Comparison of ENCODE assay signal across 23 cellular contexts in the genomic region with DNA sequence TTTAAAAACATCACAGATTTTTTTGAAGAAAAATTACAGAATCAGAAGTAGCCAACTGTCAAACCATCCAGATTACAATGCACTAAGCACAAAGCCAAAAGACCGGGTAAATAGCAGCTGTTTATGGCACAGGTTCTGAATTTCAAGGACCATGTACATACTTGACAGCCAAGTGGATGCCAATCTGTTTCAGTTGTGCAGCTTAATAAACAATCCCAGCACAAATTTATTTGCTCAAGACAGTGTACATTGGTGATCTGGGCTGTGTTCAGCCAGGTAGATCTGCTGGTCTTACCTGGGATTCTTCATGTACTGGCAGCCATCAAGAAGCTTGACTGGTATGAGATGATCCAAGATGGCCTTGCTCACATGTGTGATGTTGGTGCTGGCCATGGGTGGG.
"Had no signal": no experiment of that assay in that cellular context is flagged by ENCODE, and none has a peak within 500 bp of the region (broad histone marks: within the 10 kb centered on the region; RNA-seq: fewer than 3 reads in every experiment).

No MANE protein-coding gene starts in this region.

- H3K36me3 ChIP-seq: brain microvascular endothelial cell, colonic mucosa, neutrophil, sigmoid colon had no signal

- H3K4me1 Mint-ChIP-seq: activated CD4-positive, alpha-beta T cell treated with anti-CD3 and anti-CD28 coated beads, Interleukin-2, amount 10 ng/mL, durations not matched to agents 24 days and 14 days; central memory CD8-positive, alpha-beta T cell; endodermal cell; stimulated activated memory B cell treated with anti-CD40 and anti-IgM and Interleukin-4, amounts not matched to agents 10 μg/mL and 1 μg/mL and 100 μg/mL, for 72 hours had no signal

- H3K4me3 ChIP-seq: colonic mucosa, lung, sigmoid colon had no signal

- H3K9me3 ChIP-seq: colonic mucosa, neutrophil, sigmoid colon had no signal

- H3K27me3 ChIP-seq: brain microvascular endothelial cell, colonic mucosa, neutrophil, sigmoid colon had no signal

- H3K4me1 ChIP-seq: colonic mucosa, sigmoid colon had no signal

- DNase-seq: activated CD4-positive, alpha-beta T cell treated with anti-CD3 and anti-CD28 coated beads, Interleukin-2, amount 10 ng/mL, durations not matched to agents 24 days and 14 days; activated CD8-positive, alpha-beta T cell treated with anti-CD3 and anti-CD28 coated beads for 36 hours; activated naive CD4-positive, alpha-beta T cell treated with anti-CD3 and anti-CD28 coated beads for 36 hours; activated T-cell treated with anti-CD3 and anti-CD28 coated beads, Interleukin-2, amount 50 U/mL, for 1 hour; anterior cingulate cortex; brain microvascular endothelial cell; colonic mucosa; endodermal cell; foreskin fibroblast; glutamatergic neuron; hippocampal formation; left colon; sigmoid colon; stimulated activated CD4-positive, alpha-beta T cell treated with anti-CD3 and anti-CD28 coated beads, Interleukin-4, amount 100 ng/mL, for 24 hours; T1000 had no signal

- H3K27me3 Mint-ChIP-seq: activated CD4-positive, alpha-beta T cell treated with anti-CD3 and anti-CD28 coated beads, Interleukin-2, amount 10 ng/mL, durations not matched to agents 24 days and 14 days; central memory CD8-positive, alpha-beta T cell; stimulated activated memory B cell treated with anti-CD40 and anti-IgM and Interleukin-4, amounts not matched to agents 10 μg/mL and 1 μg/mL and 100 μg/mL, for 72 hours had no signal

- H3K4me3 Mint-ChIP-seq: activated CD4-positive, alpha-beta T cell treated with anti-CD3 and anti-CD28 coated beads, Interleukin-2, amount 10 ng/mL, durations not matched to agents 24 days and 14 days; activated CD8-positive, alpha-beta T cell treated with anti-CD3 and anti-CD28 coated beads for 36 hours; activated naive CD4-positive, alpha-beta T cell treated with anti-CD3 and anti-CD28 coated beads for 36 hours; central memory CD8-positive, alpha-beta T cell; endodermal cell; mesothelial cell of epicardium; natural killer cell treated with Interleukin-12 subunit alpha and Interleukin-12 subunit beta and Interleukin-15 and Interleukin-18, amount 100 ng/mL, for 72 hours; stimulated activated memory B cell treated with anti-CD40 and anti-IgM and Interleukin-4, amounts not matched to agents 10 μg/mL and 1 μg/mL and 100 μg/mL, for 72 hours had no signal

- H3K27ac Mint-ChIP-seq: activated CD4-positive, alpha-beta T cell treated with anti-CD3 and anti-CD28 coated beads, Interleukin-2, amount 10 ng/mL, durations not matched to agents 24 days and 14 days; activated CD8-positive, alpha-beta T cell treated with anti-CD3 and anti-CD28 coated beads for 36 hours; activated naive CD4-positive, alpha-beta T cell treated with anti-CD3 and anti-CD28 coated beads for 36 hours; activated T-helper 2 cell treated with anti-CD3 and anti-CD28 coated beads, Interferon-gamma antibody, Interleukin-2, Interleukin-4, amounts not matched to agents 10 μg/mL and 5 μg/mL and 100 μg/mL, durations not matched to agents 14 hours and 24 hours and 36 hours; endodermal cell; mesothelial cell of epicardium; natural killer cell treated with Interleukin-12 subunit alpha and Interleukin-12 subunit beta and Interleukin-15 and Interleukin-18, amount 100 ng/mL, for 72 hours; stimulated activated memory B cell treated with anti-CD40 and anti-IgM and Interleukin-4, amounts not matched to agents 10 μg/mL and 1 μg/mL and 100 μg/mL, for 72 hours had no signal

- H3K9me3 Mint-ChIP-seq: endodermal cell had no signal

- H3K27ac ChIP-seq: brain microvascular endothelial cell, colonic mucosa, epithelial cell of prostate, neutrophil, sigmoid colon had no signal

- ATAC-seq: activated CD8-positive, alpha-beta T cell treated with anti-CD3 and anti-CD28 coated beads for 36 hours; left colon; natural killer cell treated with Interleukin-12 subunit alpha and Interleukin-12 subunit beta and Interleukin-15 and Interleukin-18, amount 100 ng/mL, for 72 hours; stimulated activated memory B cell treated with anti-CD40 and anti-IgM and Interleukin-4, amounts not matched to agents 10 μg/mL and 1 μg/mL and 100 μg/mL, for 72 hours had no signal

- H3K36me3 Mint-ChIP-seq: mesothelial cell of epicardium; stimulated activated memory B cell treated with anti-CD40 and anti-IgM and Interleukin-4, amounts not matched to agents 10 μg/mL and 1 μg/mL and 100 μg/mL, for 72 hours had no signal
